Comparison of ENCODE assay signal across 1 cellular context in the genomic region with DNA sequence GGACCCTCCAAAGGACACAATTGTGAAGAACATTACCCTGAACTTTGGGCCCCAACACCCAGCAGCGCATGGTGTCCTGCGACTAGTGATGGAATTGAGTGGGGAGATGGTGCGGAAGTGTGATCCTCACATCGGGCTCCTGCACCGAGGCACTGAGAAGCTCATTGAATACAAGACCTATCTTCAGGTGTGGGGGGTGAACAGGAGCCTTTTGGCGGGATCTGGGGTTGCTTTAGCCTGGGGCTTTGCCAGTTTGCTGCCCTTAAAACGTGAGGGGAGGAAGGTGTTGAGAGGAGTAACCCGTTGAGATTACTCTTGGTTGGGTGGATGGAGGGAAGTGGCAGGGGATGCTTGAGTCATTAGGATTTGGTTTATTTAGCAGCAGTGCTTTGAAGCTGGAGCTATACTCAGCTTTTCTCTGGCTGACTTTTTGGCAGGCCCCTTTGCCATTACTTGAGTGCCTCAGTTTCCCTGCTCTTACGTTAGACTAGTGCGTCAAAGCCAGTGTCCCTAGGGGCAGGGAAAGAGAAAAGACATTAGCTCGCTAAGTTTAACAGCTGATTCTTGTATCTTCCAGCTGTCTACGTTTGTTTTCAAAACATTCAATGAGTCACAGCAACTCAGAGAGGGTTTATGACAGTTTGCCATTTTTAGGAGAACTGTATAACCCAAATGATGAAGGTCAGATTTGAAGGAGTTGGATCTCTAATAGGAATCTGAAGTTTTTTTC.
TF ChIP-seq lines count a peak whose summit lies in the region.

No MANE protein-coding gene starts in this region.

TF ChIP-seq in IMR-90, 13 proteins besides CTCF, POLR2A, EP300 and RAD21:
- TF ChIP-seq CEBPB (IDR thresholded peaks at IDR 0.05; ENCODE audit: low read depth, low read length) (no peak), BHLHE40 (IDR thresholded peaks at IDR 0.05; ENCODE audit: low read depth, low read length) (peak; percentile 9; the same call in 1 of the 2 replicates), FOS (IDR thresholded peaks at IDR 0.05; ENCODE audit: low read depth, low read length) (peak; percentile 54; the same call in 1 of the 2 replicates)
